7 cellular contexts compared by ENCODE assay signal in genomic region chr1:179877586-179878265, GRCh38. TPM values are rescaled to one million over a fixed set of nuclear protein-coding genes. Genes with fewer than 3 reads are reported as not detected.
DNase-seq lines count a peak whose midpoint lies in the region; ATAC-seq, FAIRE-seq and TF ChIP-seq lines count a peak whose summit lies in the region.

Gene TOR1AIP2 (minus strand): TSS chr1:179877803. CDS start chr1:179852665, 25,138 bp downstream.

- H3K9ac ChIP-seq in astrocyte (ENCODE audit: low read length): peak within 1 kb of the TSS; percentile 85

- peaks cover 9% of the 10 kb centered on the region for H3K36me3 ChIP-seq in astrocyte (ENCODE audit: insufficient read depth, low read length)

- H2AFZ ChIP-seq in astrocyte (ENCODE audit: low read depth, low read length): peak within 1 kb of the TSS; percentile 74

- peak within 1 kb of the TSS; percentile 70 for H3K27ac ChIP-seq in astrocyte (ENCODE audit: low read depth, low read length)

- DNase-seq in NCI-H187 treated with DMSO at 0.1 percent for 48 hours (lab: John Stamatoyannopoulos, UW) (peak; percentile 83), T-helper 22 cell (ENCODE audit: low read depth) (peak; percentile 72), astrocyte (ENCODE audit: low read depth) (peak; percentile 57), hepatic stellate cell (ENCODE audit: low spot score) (peak; percentile 84), retina (peak; percentile 95)

- H3K27ac Mint-ChIP-seq in astrocyte (ENCODE audit: unreplicated experiment): peak within 1 kb of the TSS; percentile 91

- peaks cover 14% of the 10 kb centered on the region for H3K4me1 Mint-ChIP-seq in astrocyte (ENCODE audit: low read depth, unreplicated experiment)

- no peaks in the 10 kb centered on the region for H3K9me3 Mint-ChIP-seq in astrocyte (ENCODE audit: unreplicated experiment)

- ATAC-seq in GM18499 (IDR thresholded peaks at IDR 0.05; ENCODE audit: insufficient read depth, unreplicated experiment) (peak; percentile 44), HG02885 (IDR thresholded peaks at IDR 0.05; ENCODE audit: poor library complexity, unreplicated experiment) (peak; percentile 67)

- H3K4me2 ChIP-seq in astrocyte (ENCODE audit: low read length): peak within 1 kb of the TSS; percentile 87

- no peaks in the 10 kb centered on the region for H3K27me3 Mint-ChIP-seq in astrocyte (ENCODE audit: low read depth, unreplicated experiment)

- no peaks in the 10 kb centered on the region for H3K27me3 ChIP-seq in astrocyte (ENCODE audit: insufficient read depth, low read length)

- peak within 1 kb of the TSS; percentile 80 for H3K4me3 ChIP-seq in astrocyte (ENCODE audit: insufficient read depth, low read depth, low read length)

- H3K36me3 Mint-ChIP-seq in astrocyte (ENCODE audit: low read depth, unreplicated experiment): peaks cover 7% of the 10 kb centered on the region

- peak within 1 kb of the TSS; percentile 97 for H3K4me3 Mint-ChIP-seq in astrocyte (ENCODE audit: unreplicated experiment)

- no peak for FAIRE-seq in astrocyte (lab: Jason Lieb, UNC)

- TF ChIP-seq CTCF in astrocyte (IDR thresholded peaks at IDR 0.05; ENCODE audit: insufficient read depth, low read depth, low read length): no peak

- peaks cover 45% of the 10 kb centered on the region for H4K20me1 ChIP-seq in astrocyte (ENCODE audit: insufficient read depth, low read length)

- peaks cover 55% of the 10 kb centered on the region for H3K79me2 ChIP-seq in astrocyte (ENCODE audit: insufficient read depth, low read length)

- peaks cover 17% of the 10 kb centered on the region for H3K4me1 ChIP-seq in astrocyte (ENCODE audit: insufficient read depth, low read length)

- H3K9me3 ChIP-seq in astrocyte (ENCODE audit: insufficient read depth, low read depth, low read length): no peaks in the 10 kb centered on the region

RNA-seq across cellular contexts. Expression of gene TOR1AIP2, which starts in this region (rescaled TPM):
- 128 and 141 TPM in 2 replicates for total RNA-seq in astrocyte

Comparison
In these comparisons a context has a peak if more than half of its experiments do, and no peak if none do; other contexts are left out.
1. Peak in every context shown above with its lines: DNase-seq, ATAC-seq, H3K4me3 ChIP-seq and H3K27ac ChIP-seq.